ENCODE assay signal across 8 cellular contexts in genomic region chr5:82277987-82278710, GRCh38. TPM values are rescaled to one million over a fixed set of nuclear protein-coding genes. Genes with fewer than 3 reads are reported as not detected.
DNase-seq lines count a peak whose midpoint lies in the region; ATAC-seq and TF ChIP-seq lines count a peak whose summit lies in the region.

TSS of gene RPS23 (minus strand) at chr5:82278354. CDS start at chr5:82278323, 31 bp downstream.

- CTCF ChIA-PET in A673 (lab: Charles Lee) = no interaction called here

- peaks cover 10% of the 10 kb centered on the region for H4K20me1 ChIP-seq in smooth muscle cell (ENCODE audit: low read depth)

- BruUV-seq in A673 (replicated peaks; lab: Mats Ljungman, UMichigan) = no TSS peak

- H3K79me2 ChIP-seq in smooth muscle cell (ENCODE audit: low read depth) = peaks cover 29% of the 10 kb centered on the region

- H3K27me3 ChIP-seq in A673 (replicated peaks; ENCODE audit: insufficient read depth, low read depth, low read length, poor library complexity) (no peaks in the 10 kb centered on the region), breast epithelium (no peaks in the 10 kb centered on the region), smooth muscle cell (ENCODE audit: low read depth) (no peaks in the 10 kb centered on the region)

- no peak for TF ChIP-seq CTCF in A673 (conservative IDR thresholded peaks at IDR 0.05; ENCODE audit: low read depth, low read length)
- TF ChIP-seq CTCF in VCaP (conservative IDR thresholded peaks at IDR 0.05) = no peak
- TF ChIP-seq CTCF in breast epithelium (IDR thresholded peaks at IDR 0.05) = peak in 1 of 3 donors; percentile 15
- TF ChIP-seq CTCF in smooth muscle cell (IDR thresholded peaks at IDR 0.05; ENCODE audit: borderline replicate concordance, insufficient read depth, poor library complexity, severe bottlenecking) = no peak

- DNase-seq in A673 (ENCODE audit: low spot score) (peak; percentile 96), NCI-H2171 treated with DMSO at 0.1 percent for 48 hours (lab: John Stamatoyannopoulos, UW) (peak; percentile 81), breast epithelium (ENCODE audit: low spot score in 2 of 2) (peak; percentile 86 to 88), iPS-NIHi7 (ENCODE audit: extremely low spot score) (peak; percentile 90), smooth muscle cell (lab: John Stamatoyannopoulos, UW; ENCODE audit: unreplicated experiment) (peak; percentile 71)

- WGBS in smooth muscle cell (ENCODE audit: low lambda C conversion rate) = under 1% methylated on average over 51 of the region's 60 CpGs

- H2AFZ ChIP-seq in smooth muscle cell (ENCODE audit: low read depth) = peak within 1 kb of the TSS; percentile 88

- H3K9me3 ChIP-seq in A673 (ENCODE audit: low read depth, low read length, poor library complexity, severe bottlenecking) = no peaks in the 10 kb centered on the region
- H3K9me3 ChIP-seq in breast epithelium = no peaks in the 10 kb centered on the region
- H3K9me3 ChIP-seq in smooth muscle cell (replicated peaks; ENCODE audit: low read depth) = no peaks in the 10 kb centered on the region

- intact Hi-C loops in A673 (cut with micrococcal nuclease; ENCODE audit: unreplicated experiment) (no loop called here), breast epithelium (cut with DNase I; ENCODE audit: low total_unique reads) (no loop called here)

- H3K4me1 ChIP-seq in A673 (ENCODE audit: insufficient read depth, low read length, poor library complexity, severe bottlenecking) = peaks cover 5% of the 10 kb centered on the region
- H3K4me1 ChIP-seq in breast epithelium = no peaks in the 10 kb centered on the region
- peaks cover 20% of the 10 kb centered on the region for H3K4me1 ChIP-seq in smooth muscle cell (ENCODE audit: low read depth)

- peak within 1 kb of the TSS; percentile 97 for H3K4me2 ChIP-seq in smooth muscle cell

- H3F3A ChIP-seq in smooth muscle cell (ENCODE audit: low read depth) = peaks cover 20% of the 10 kb centered on the region

- ATAC-seq in GM18867 (IDR thresholded peaks at IDR 0.05; ENCODE audit: unreplicated experiment) (peak; percentile 94), HG03103 (IDR thresholded peaks at IDR 0.05; ENCODE audit: low read depth, unreplicated experiment) (peak; percentile 88)

- peak within 1 kb of the TSS; percentile 92 for H3K27ac ChIP-seq in A673 (ENCODE audit: low read depth, low read length, poor library complexity, severe bottlenecking)
- peak within 1 kb of the TSS; percentile 84 for H3K27ac ChIP-seq in VCaP
- H3K27ac ChIP-seq in breast epithelium = peak within 1 kb of the TSS; percentile 85 to 88
- H3K27ac ChIP-seq in smooth muscle cell (ENCODE audit: low read depth) = peak within 1 kb of the TSS; percentile 73

- H3K4me3 ChIP-seq in A673 (ENCODE audit: low read depth, low read length, poor library complexity, severe bottlenecking) (peak within 1 kb of the TSS; percentile 80), breast epithelium (peak within 1 kb of the TSS; percentile 82 to 89 (median 85)), smooth muscle cell (peak within 1 kb of the TSS; percentile 82)

- H3K36me3 ChIP-seq in A673 (ENCODE audit: insufficient read depth, low read length, poor library complexity, severe bottlenecking) = peaks cover 39% of the 10 kb centered on the region
- H3K36me3 ChIP-seq in breast epithelium = no peaks in the 10 kb centered on the region
- H3K36me3 ChIP-seq in smooth muscle cell (ENCODE audit: low read depth) = peaks cover 11% of the 10 kb centered on the region

- POLR2A ChIA-PET in A673 (lab: Charles Lee; ENCODE audit: low non-redundant PET) = interaction anchor here (0.6 kb wide), 1 partner anchor 847 kb away, joined by 3 read pairs; no protein-coding TSS in a partner anchor

- peak within 1 kb of the TSS; percentile 83 for H3K9ac ChIP-seq in smooth muscle cell (ENCODE audit: low read depth)

- no peak for TF ChIP-seq POLR2A in breast epithelium (IDR thresholded peaks at IDR 0.05)

RNA-seq across cellular contexts. Expression of gene RPS23, which starts in this region (rescaled TPM):
- total RNA-seq in A673 (2021) = 1,953 and 1,982 TPM in 2 replicates
- total RNA-seq in breast epithelium = 1,000 to 10,000 TPM; 3,055 to 5,353 (median 4,143) TPM
- 2,914 and 3,121 TPM in 2 replicates for total RNA-seq in smooth muscle cell
- polyA plus RNA-seq in smooth muscle cell = 809 and 818 TPM in 2 replicates

Comparison
In these comparisons a context has a peak if more than half of its experiments do, and no peak if none do; other contexts are left out.
1. Peak in every context shown above with its lines: DNase-seq, ATAC-seq, H3K4me3 ChIP-seq and H3K27ac ChIP-seq.